8 cellular contexts compared by ENCODE assay signal in the genomic region with DNA sequence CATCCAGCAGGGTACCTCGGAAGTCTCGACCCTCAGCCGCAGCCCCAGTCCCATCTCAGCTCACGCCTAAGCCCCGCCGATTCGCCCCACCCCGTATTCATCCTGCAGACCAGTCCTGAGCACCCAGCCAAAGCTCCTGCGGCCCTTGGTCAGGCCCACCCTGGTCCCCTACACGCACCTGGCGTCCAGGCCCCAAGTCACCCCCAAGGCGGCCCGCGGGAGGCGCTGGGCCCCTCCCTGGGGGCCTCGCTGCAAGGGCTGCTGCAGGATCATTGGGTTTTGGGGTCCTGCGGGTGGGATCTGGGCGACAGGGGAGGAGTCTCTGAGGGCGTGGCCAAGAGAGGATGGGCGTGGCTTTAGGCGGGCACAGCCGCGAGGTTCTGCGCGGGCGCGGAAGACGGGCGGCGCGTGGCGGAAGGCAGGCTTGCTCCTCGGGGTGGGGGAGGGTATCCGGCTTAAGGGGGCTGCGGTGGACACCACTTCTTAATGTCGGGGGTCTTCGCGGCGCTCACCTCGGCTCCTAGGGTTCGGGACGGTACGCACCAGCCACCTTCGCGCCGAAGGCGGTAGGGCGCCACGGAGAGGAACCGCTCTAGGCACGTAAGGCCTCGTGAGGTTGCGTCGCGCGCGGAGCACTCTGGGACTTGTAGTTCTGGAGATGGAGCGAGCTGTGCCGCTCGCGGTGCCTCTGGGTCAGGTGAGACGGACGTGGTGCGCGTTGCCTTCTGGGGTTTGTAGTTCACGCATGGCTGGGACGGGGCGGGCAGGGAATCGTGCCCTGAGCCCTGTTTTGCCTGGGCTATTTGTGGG. TPM values are rescaled to one million over a fixed set of nuclear protein-coding genes. Genes with fewer than 3 reads are reported as not detected.
DNase-seq lines count a peak whose midpoint lies in the region; ATAC-seq and TF ChIP-seq lines count a peak whose summit lies in the region.

A gene with protein sequence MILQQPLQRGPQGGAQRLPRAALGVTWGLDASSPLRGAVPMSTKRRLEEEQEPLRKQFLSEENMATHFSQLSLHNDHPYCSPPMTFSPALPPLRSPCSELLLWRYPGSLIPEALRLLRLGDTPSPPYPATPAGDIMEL (minus strand): TSS at position 274 of the 810 bp plus-strand sequence. CDS start 1 bp downstream, at position 273.
Gene THOC6, plus strand, starts transcription at position 367 of the 810 bp plus-strand sequence. Its CDS starts 292 bp downstream, at position 659.

- CTCF ChIA-PET in PC-9 (lab: Charles Lee): interaction anchor here (0.5 to 1.8 kb wide), 3 partner anchors 17 to 137 kb away, joined by 3 to 8 read pairs (median 3); no protein-coding TSS in a partner anchor

- no peak for TF ChIP-seq CTCF in PC-9 (conservative IDR thresholded peaks at IDR 0.05)

- H3K9ac ChIP-seq in mucosa of rectum (ENCODE audit: low read depth in 1 of 2, low read length in 2 of 2): peak within 1 kb of the TSS; percentile 79 to 90

- no peaks in the 10 kb centered on the region for H3K9me3 ChIP-seq in PC-9 (ENCODE audit: insufficient read depth, low read depth)
- no peaks in the 10 kb centered on the region for H3K9me3 ChIP-seq in mucosa of rectum (ENCODE audit: control insufficient read depth in 2 of 2, low read length in 2 of 2)

- DNase-seq in DMS53 (lab: John Stamatoyannopoulos, UW) (peak; percentile 98), KBM-7 (peak; percentile 96), PC-9 (peak; percentile 93 to 98), activated T-cell treated with anti-CD3 and anti-CD28 coated beads for 48 hours (ENCODE audit: low read depth) (peak; percentile 93), epithelial cell of prostate (ENCODE audit: low read depth, low spot score) (peak; percentile 94)
- peak; percentile 89 to 90 for DNase-seq in stimulated activated CD8-positive, alpha-beta memory T cell treated with anti-CD3 and anti-CD28 coated beads, Interleukin-4, amount 100 ng/mL, for 4 hours (ENCODE audit: low read depth in 2 of 2, low spot score in 1 of 2)

- peak within 1 kb of the TSS; percentile 100 for H3K4me2 ChIP-seq in PC-9

- H3F3A ChIP-seq in PC-9 (ENCODE audit: insufficient read depth, low read depth): peaks cover 51% of the 10 kb centered on the region

- peak; percentile 70 for ATAC-seq in GM21717 (IDR thresholded peaks at IDR 0.05; ENCODE audit: unreplicated experiment)

- in situ Hi-C loops in KBM-7 (cut with MboI; ENCODE audit: low pct_unique_long_range_greater_than_20kb, low sequenced_read_pairs): no loop called here

- H2AFZ ChIP-seq in PC-9: no peak within 1 kb of the TSS

- peaks cover 10% of the 10 kb centered on the region for H4K20me1 ChIP-seq in PC-9 (ENCODE audit: insufficient read depth)

- no peaks in the 10 kb centered on the region for H3K27me3 ChIP-seq in PC-9 (ENCODE audit: insufficient read depth, low read depth)
- peaks cover 0 to under 1% of the 10 kb centered on the region in 2 donors for H3K27me3 ChIP-seq in mucosa of rectum (ENCODE audit: control insufficient read depth in 2 of 2, insufficient read depth in 2 of 2, low read length in 2 of 2)

- H3K27ac ChIP-seq in PC-9: peak within 1 kb of the TSS; percentile 97
- H3K27ac ChIP-seq in epithelial cell of prostate: peak within 1 kb of the TSS; percentile 99
- peak within 1 kb of the TSS; percentile 90 to 92 for H3K27ac ChIP-seq in mucosa of rectum (ENCODE audit: low read depth in 2 of 2, low read length in 2 of 2)

- H3K4me1 ChIP-seq in PC-9 (replicated peaks; ENCODE audit: insufficient read depth) (peaks cover 13% of the 10 kb centered on the region), mucosa of rectum (ENCODE audit: control insufficient read depth in 2 of 2, insufficient read depth in 2 of 2, low read length in 2 of 2) (peaks cover 36 to 40% of the 10 kb centered on the region in 2 donors)

- H3K9me2 ChIP-seq in PC-9 (ENCODE audit: insufficient read depth): no peaks in the 10 kb centered on the region

- no TSS peak for BruUV-seq in PC-9 (replicated peaks; lab: Mats Ljungman, UMichigan)

- H3K36me3 ChIP-seq in PC-9 (ENCODE audit: low read depth) (peaks cover 11% of the 10 kb centered on the region), mucosa of rectum (ENCODE audit: control insufficient read depth in 2 of 2, insufficient read depth in 2 of 2, low read length in 2 of 2) (peaks cover 11 to 17% of the 10 kb centered on the region in 2 donors)

- intact Hi-C loops in PC-9 (cut with micrococcal nuclease; ENCODE audit: unreplicated experiment): loop anchor here (1.0 to 2.0 kb wide), 2 partner anchors 43 to 54 kb away; partner anchors contain the start of gene PKMYT1

- peak within 1 kb of the TSS; percentile 76 for H3K4me3 ChIP-seq in PC-9
- H3K4me3 ChIP-seq in mucosa of rectum (ENCODE audit: low read length in 2 of 2): peak within 1 kb of the TSS; percentile 84 to 94

- peaks cover 28% of the 10 kb centered on the region for H3K79me2 ChIP-seq in PC-9 (ENCODE audit: low read depth)

- POLR2A ChIA-PET in PC-9 (lab: Charles Lee; ENCODE audit: unreplicated experiment): interaction anchor here (0.5 to 5.1 kb wide), 10 partner anchors 9 to 1584 kb away, joined by 3 to 87 read pairs (median 6); partner anchors contain the start of genes CLDN9 and ZNF213

RNA-seq across cellular contexts. Expression of the first gene that starts in this region (rescaled TPM):
- 118 and 186 TPM in 2 replicates for total RNA-seq in PC-9 (2021)

RNA-seq across cellular contexts. Expression of gene THOC6, which starts in this region (rescaled TPM):
- 69.9 and 109 TPM in 2 replicates for total RNA-seq in PC-9 (2021)

Comparison
In these comparisons a context has a peak if more than half of its experiments do, and no peak if none do; other contexts are left out.
1. Peak in every context shown above with its lines: DNase-seq, ATAC-seq, H3K4me3 ChIP-seq and H3K27ac ChIP-seq.